In genomic region chr4:76147454-76148141, GRCh38 we compare ENCODE assay signal across 7 cellular contexts. TPM values are rescaled to one million over a fixed set of nuclear protein-coding genes. Genes with fewer than 3 reads are reported as not detected.
DNase-seq lines count a peak whose midpoint lies in the region; ATAC-seq, FAIRE-seq and TF ChIP-seq lines count a peak whose summit lies in the region.

No MANE protein-coding gene starts in this region.

- no peaks in the 10 kb centered on the region for H3K27me3 Mint-ChIP-seq in T-helper 17 cell

- H3K4me3 ChIP-seq in brain microvascular endothelial cell (ENCODE audit: low read depth, low read length) (peak overlapping the region; percentile 87), iPS-20b (ENCODE audit: low read length) (peak overlapping the region; percentile 87)

- H3K4me1 Mint-ChIP-seq in T-helper 17 cell = peaks cover 17% of the 10 kb centered on the region

- H3K27me3 ChIP-seq in brain microvascular endothelial cell (replicated peaks) = no peaks in the 10 kb centered on the region
- no peaks in the 10 kb centered on the region for H3K27me3 ChIP-seq in iPS-20b (ENCODE audit: insufficient read depth, low read length)

- in situ Hi-C loops in brain microvascular endothelial cell (cut with HindIII; ENCODE audit: low pct_ligation_motif_present, low sequenced_read_pairs) = no loop called here

- peaks cover 17% of the 10 kb centered on the region; the same call in 1 of the 2 replicates for H3K4me1 ChIP-seq in iPS-20b (ENCODE audit: insufficient read depth, low read length)

- DNase-seq in GM12892 (ENCODE audit: insufficient read length) (peak; percentile 38), NCI-H1105 treated with DMSO at 0.1 percent for 48 hours (lab: John Stamatoyannopoulos, UW) (peak; percentile 34), T-helper 17 cell (peak; percentile 4 to 25 (median 17)), brain microvascular endothelial cell (peak; percentile 90), smooth muscle cell of the brain vasculature (ENCODE audit: low read depth, low spot score) (peak; percentile 81)

- peak; percentile 38 for ATAC-seq in HG02759 (IDR thresholded peaks at IDR 0.05; ENCODE audit: unreplicated experiment)
- ATAC-seq in T-helper 17 cell = no peak

- peak overlapping the region; percentile 98 for H3K4me3 Mint-ChIP-seq in T-helper 17 cell

- TF ChIP-seq POLR2A in GM12892 (IDR thresholded peaks at IDR 0.05; ENCODE audit: low read depth, low read length) = no peak

- H3K9me3 ChIP-seq in T-helper 17 cell (ENCODE audit: control insufficient read depth, low read length, poor library complexity, severe bottlenecking) (no peaks in the 10 kb centered on the region), iPS-20b (ENCODE audit: insufficient read depth, low read depth, low read length) (no peaks in the 10 kb centered on the region)

- H3K36me3 ChIP-seq in brain microvascular endothelial cell (replicated peaks) = no peaks in the 10 kb centered on the region
- H3K36me3 ChIP-seq in iPS-20b (ENCODE audit: insufficient read depth, low read depth, low read length) = peaks cover 28% of the 10 kb centered on the region

- no peak for TF ChIP-seq CTCF in brain microvascular endothelial cell (IDR thresholded peaks at IDR 0.05; ENCODE audit: low read depth, low read length, missing control alignments)

- FAIRE-seq in GM12892 (lab: Jason Lieb, UNC) = peak; percentile 82

- H3K27ac ChIP-seq in brain microvascular endothelial cell (peak overlapping the region; percentile 72), iPS-20b (ENCODE audit: low read length) (peak overlapping the region; percentile 57)

- peak overlapping the region; percentile 97 for H3K27ac Mint-ChIP-seq in T-helper 17 cell

- H3K36me3 Mint-ChIP-seq in T-helper 17 cell (ENCODE audit: low read depth) = peaks cover 6% of the 10 kb centered on the region

- peak overlapping the region; percentile 96 for H3K9ac ChIP-seq in iPS-20b (ENCODE audit: low read depth, low read length)

RNA-seq across cellular contexts. Expression of gene NUP54, which starts 0.6 kb away (rescaled TPM):
- 33.5 TPM for polyA plus RNA-seq in GM12892 (2012; ENCODE audit: missing spikeins)
- total RNA-seq in T-helper 17 cell = 10 to 100 TPM; 63.2 to 93.1 TPM

Comparison
In these comparisons a context has a peak if more than half of its experiments do, and no peak if none do; other contexts are left out.
1. DNase-seq: peak in every context shown above with its lines; median percentile 90 in brain microvascular endothelial cell; 81 in smooth muscle cell of the brain vasculature; 38 in GM12892; 34 in NCI-H1105 treated with DMSO at 0.1 percent for 48 hours; 17 in T-helper 17 cell.